Comparison of ENCODE assay signal across 23 cellular contexts in the genomic region with DNA sequence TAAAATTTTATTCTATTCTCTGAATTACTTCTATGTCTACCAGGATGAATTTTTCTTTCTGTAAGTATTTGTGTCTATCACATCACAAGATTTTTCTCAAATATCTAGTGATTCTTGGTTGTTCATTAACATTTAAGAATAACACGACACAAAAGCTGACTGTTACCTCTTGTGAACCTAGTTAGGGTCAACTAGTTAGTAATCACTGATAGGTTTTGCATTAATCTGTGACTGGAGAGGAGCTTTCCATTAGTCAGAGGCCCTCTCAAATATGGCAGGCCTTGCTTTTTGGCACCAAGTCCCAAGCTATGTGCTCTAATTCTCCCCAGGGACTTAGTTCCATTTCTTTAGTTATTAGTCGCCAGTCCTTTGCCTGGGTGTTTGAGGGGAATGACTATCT.
"Had no signal": no experiment of that assay in that cellular context is flagged by ENCODE, and none has a peak within 500 bp of the region (broad histone marks: within the 10 kb centered on the region; RNA-seq: fewer than 3 reads in every experiment).

No MANE protein-coding gene starts in this region.

- H3K9me3 ChIP-seq: colonic mucosa, esophagus muscularis mucosa, heart left ventricle, lower lobe of right lung, neutrophil, pancreas, right lobe of liver, stomach, thyroid gland, vagina had no signal

- ATAC-seq: heart left ventricle, left ventricle myocardium superior, lower lobe of right lung, natural killer cell, pancreas, right lobe of liver had no signal

- H3K27me3 ChIP-seq: colonic mucosa, esophagus muscularis mucosa, heart left ventricle, hepatocyte, neutrophil, pancreas, right lobe of liver, stomach, thyroid gland, vagina had no signal

- H3K4me1 ChIP-seq: colonic mucosa, esophagus muscularis mucosa, heart left ventricle, lower lobe of right lung, pancreas, right lobe of liver, stomach, thyroid gland, vagina had no signal

- DNase-seq: colonic mucosa; effector CD8-positive, alpha-beta T cell; endodermal cell; heart left ventricle; left ventricle myocardium superior; lower lobe of right lung; natural killer cell; pancreas; right lobe of liver; stimulated activated CD4-positive, alpha-beta T cell treated with anti-CD3 and anti-CD28 coated beads, Interleukin-12 subunit alpha, Interleukin-12 subunit beta, amount 100 ng/mL, for 4 hours; stimulated activated CD4-positive, alpha-beta T cell treated with anti-CD3 and anti-CD28 coated beads, Interleukin-1b, Interleukin-23, amount 100 ng/mL, for 48 hours; stimulated activated CD4-positive, alpha-beta T cell treated with anti-CD3 and anti-CD28 coated beads, Interleukin-4, amount 100 ng/mL, for 1 hour; stimulated activated CD8-positive, alpha-beta memory T cell treated with anti-CD3 and anti-CD28 coated beads, Interleukin-4, amount 100 ng/mL, for 48 hours; stimulated activated naive CD4-positive, alpha-beta T cell; stomach; thyroid gland; trophoblast cell had no signal

- H3K79me2 ChIP-seq: hepatocyte had no signal

- H3K4me2 ChIP-seq: hepatocyte, smooth muscle cell had no signal

- H2AFZ ChIP-seq: hepatocyte had no signal

- H3K36me3 ChIP-seq: colonic mucosa, esophagus muscularis mucosa, heart left ventricle, lower lobe of right lung, neutrophil, pancreas, right lobe of liver, stomach, thyroid gland, vagina had no signal

- H3K4me3 ChIP-seq: colonic mucosa, esophagus muscularis mucosa, heart left ventricle, hepatocyte, lower lobe of right lung, pancreas, right lobe of liver, smooth muscle cell, stomach, thyroid gland, vagina had no signal

- H3K27ac ChIP-seq: colonic mucosa, epithelial cell of prostate, esophagus muscularis mucosa, heart left ventricle, hepatocyte, lower lobe of right lung, neutrophil, pancreas, right lobe of liver, stomach, thyroid gland, vagina had no signal
